ENCODE assay signal across 8 cellular contexts in genomic region chr7:70856889-70857511, GRCh38.
DNase-seq lines count a peak whose midpoint lies in the region; ATAC-seq, FAIRE-seq and TF ChIP-seq lines count a peak whose summit lies in the region.

No MANE protein-coding gene starts in this region.

- H4K20me1 ChIP-seq in Loucy (ENCODE audit: insufficient read depth, low read length, poor library complexity, severe bottlenecking), result no peaks in the 10 kb centered on the region
- no peaks in the 10 kb centered on the region for H4K20me1 ChIP-seq in SK-N-SH (ENCODE audit: insufficient read depth)

- peak; percentile 41 for ATAC-seq in sciatic nerve
- ATAC-seq in HG02973 (IDR thresholded peaks at IDR 0.05; ENCODE audit: unreplicated experiment), result no peak

- POLR2A ChIA-PET in SK-N-SH (lab: Yijun Ruan, JAX), result no interaction called here

- peak; percentile 24 for DNase-seq in EL
- DNase-seq in SK-N-SH, result peak; percentile 71
- peak; percentile 63 to 90 (median 75) for DNase-seq in adrenal gland
- DNase-seq in hepatic stellate cell (ENCODE audit: low spot score), result peak; percentile 37
- DNase-seq in sciatic nerve (ENCODE audit: low spot score), result peak; percentile 89
- DNase-seq in GM12892 (ENCODE audit: insufficient read length), result no peak

- no peak overlapping the region for H3K27ac ChIP-seq in SK-N-SH (ENCODE audit: low read depth in 2 of 2, low read length in 1 of 2)
- H3K27ac ChIP-seq in adrenal gland, result no peak overlapping the region

- H3K4me3 ChIP-seq in Loucy (ENCODE audit: low read length, poor library complexity, severe bottlenecking) (no peak overlapping the region), SK-N-SH (ENCODE audit: low read depth in 2 of 2, low read length in 1 of 2) (no peak overlapping the region), adrenal gland (no peak overlapping the region)

- H2AFZ ChIP-seq in Loucy (ENCODE audit: low read length) (no peak overlapping the region), SK-N-SH (ENCODE audit: low read depth) (no peak overlapping the region)

- H3K36me3 ChIP-seq in Loucy (ENCODE audit: insufficient read depth, low read length), result no peaks in the 10 kb centered on the region
- H3K36me3 ChIP-seq in SK-N-SH (replicated peaks in 1 of 2; ENCODE audit: control insufficient read depth in 1 of 2, insufficient read depth in 2 of 2, low read length in 1 of 2), result no peaks in the 10 kb centered on the region
- no peaks in the 10 kb centered on the region for H3K36me3 ChIP-seq in adrenal gland (replicated peaks in 1 of 2)

- peak; percentile 94 for TF ChIP-seq CTCF in Loucy (conservative IDR thresholded peaks at IDR 0.05; ENCODE audit: low read length)
- TF ChIP-seq CTCF in SK-N-SH (IDR thresholded peaks at IDR 0.05), result peak; percentile 99
- TF ChIP-seq CTCF in adrenal gland (IDR thresholded peaks at IDR 0.05), result peak; percentile 76 to 99 (median 86)

- H3K79me2 ChIP-seq in Loucy (ENCODE audit: insufficient read depth, low read length) (no peaks in the 10 kb centered on the region), SK-N-SH (ENCODE audit: insufficient read depth) (no peaks in the 10 kb centered on the region)

- no peak for TF ChIP-seq EP300 in SK-N-SH (IDR thresholded peaks at IDR 0.05; ENCODE audit: borderline replicate concordance in 1 of 2, low read depth in 1 of 2, low read length in 1 of 2)

- CTCF ChIA-PET in SK-N-SH (lab: Yijun Ruan, JAX), result interaction anchor here (0.6 to 8.7 kb wide), 25 partner anchors 8 to 1189 kb away, joined by 3 to 141 read pairs (median 4); no protein-coding TSS in a partner anchor

- no peaks in the 10 kb centered on the region for H3K4me1 ChIP-seq in Loucy (ENCODE audit: insufficient read depth, low read length, poor library complexity, severe bottlenecking)
- no peaks in the 10 kb centered on the region for H3K4me1 ChIP-seq in SK-N-SH (ENCODE audit: control insufficient read depth in 1 of 2, insufficient read depth in 2 of 2, low read depth in 1 of 2, low read length in 1 of 2)
- no peaks in the 10 kb centered on the region for H3K4me1 ChIP-seq in adrenal gland (replicated peaks in 1 of 2)

- intact Hi-C loops in adrenal gland (cut with DNase I), result loop anchor here (5.0 to 10.0 kb wide), 2 partner anchors 658 to 875 kb away; no protein-coding TSS in a partner anchor
- intact Hi-C loops in sciatic nerve (cut with DNase I), result loop anchor here (5.0 kb wide), 1 partner anchor 875 kb away; no protein-coding TSS in a partner anchor

- no peaks in the 10 kb centered on the region for H3K9me2 ChIP-seq in Loucy (replicated peaks; ENCODE audit: low read depth, low read length)
- H3K9me2 ChIP-seq in SK-N-SH, result no peaks in the 10 kb centered on the region

- H3F3A ChIP-seq in Loucy (ENCODE audit: low read depth) (no peaks in the 10 kb centered on the region), SK-N-SH (replicated peaks; ENCODE audit: insufficient read depth) (no peaks in the 10 kb centered on the region)

- no peak for FAIRE-seq in GM12892 (lab: Jason Lieb, UNC)

- no peak for TF ChIP-seq POLR2A in adrenal gland (IDR thresholded peaks at IDR 0.05)
- no peak for TF ChIP-seq POLR2A in GM12892 (IDR thresholded peaks at IDR 0.05; ENCODE audit: low read depth, low read length)

- TF ChIP-seq RAD21 in SK-N-SH (IDR thresholded peaks at IDR 0.05; ENCODE audit: low read length), result peak; percentile 91

- H3K27me3 ChIP-seq in Loucy (ENCODE audit: insufficient read depth, low read length, poor library complexity, severe bottlenecking) (no peaks in the 10 kb centered on the region), SK-N-SH (ENCODE audit: insufficient read depth) (no peaks in the 10 kb centered on the region), adrenal gland (no peaks in the 10 kb centered on the region)

- H3K4me2 ChIP-seq in Loucy (ENCODE audit: low read depth, low read length, poor library complexity, severe bottlenecking), result no peak overlapping the region
- no peak overlapping the region for H3K4me2 ChIP-seq in SK-N-SH

- H3K9me3 ChIP-seq in Loucy (ENCODE audit: insufficient read depth, low read depth, low read length) (no peaks in the 10 kb centered on the region), SK-N-SH (no peaks in the 10 kb centered on the region), adrenal gland (replicated peaks in 1 of 3) (no peaks in the 10 kb centered on the region)

- H3K9ac ChIP-seq in Loucy (ENCODE audit: low read depth, low read length, poor library complexity, severe bottlenecking), result no peak overlapping the region
- no peak overlapping the region for H3K9ac ChIP-seq in SK-N-SH

- WGBS in SK-N-SH (ENCODE audit: low lambda C conversion rate), result 1% methylated on average over 4 of the region's 4 CpGs
- whole genome bisulfite sequencing in adrenal gland, 4 donors, result 5 to 20% (median 9%) methylated on average over 4 of the region's 4 CpGs

TF ChIP-seq in SK-N-SH, 30 proteins besides CTCF, POLR2A, EP300 and RAD21:
- TF ChIP-seq TAF1 (IDR thresholded peaks at IDR 0.05; ENCODE audit: borderline replicate concordance, low read depth, low read length) (no peak), RCOR1 (IDR thresholded peaks at IDR 0.05; ENCODE audit: low read length) (no peak), MEF2A (IDR thresholded peaks at IDR 0.05; ENCODE audit: borderline replicate concordance, low read depth) (no peak), PBX3 (IDR thresholded peaks at IDR 0.05) (no peak), ELF1 (IDR thresholded peaks at IDR 0.05) (no peak), SIN3A (IDR thresholded peaks at IDR 0.05; ENCODE audit: borderline replicate concordance, low read depth, low read length) (no peak), SMC3 (IDR thresholded peaks at IDR 0.05; ENCODE audit: low read depth, low read length) (peak; percentile 80)
- TF ChIP-seq, protein P1, sequence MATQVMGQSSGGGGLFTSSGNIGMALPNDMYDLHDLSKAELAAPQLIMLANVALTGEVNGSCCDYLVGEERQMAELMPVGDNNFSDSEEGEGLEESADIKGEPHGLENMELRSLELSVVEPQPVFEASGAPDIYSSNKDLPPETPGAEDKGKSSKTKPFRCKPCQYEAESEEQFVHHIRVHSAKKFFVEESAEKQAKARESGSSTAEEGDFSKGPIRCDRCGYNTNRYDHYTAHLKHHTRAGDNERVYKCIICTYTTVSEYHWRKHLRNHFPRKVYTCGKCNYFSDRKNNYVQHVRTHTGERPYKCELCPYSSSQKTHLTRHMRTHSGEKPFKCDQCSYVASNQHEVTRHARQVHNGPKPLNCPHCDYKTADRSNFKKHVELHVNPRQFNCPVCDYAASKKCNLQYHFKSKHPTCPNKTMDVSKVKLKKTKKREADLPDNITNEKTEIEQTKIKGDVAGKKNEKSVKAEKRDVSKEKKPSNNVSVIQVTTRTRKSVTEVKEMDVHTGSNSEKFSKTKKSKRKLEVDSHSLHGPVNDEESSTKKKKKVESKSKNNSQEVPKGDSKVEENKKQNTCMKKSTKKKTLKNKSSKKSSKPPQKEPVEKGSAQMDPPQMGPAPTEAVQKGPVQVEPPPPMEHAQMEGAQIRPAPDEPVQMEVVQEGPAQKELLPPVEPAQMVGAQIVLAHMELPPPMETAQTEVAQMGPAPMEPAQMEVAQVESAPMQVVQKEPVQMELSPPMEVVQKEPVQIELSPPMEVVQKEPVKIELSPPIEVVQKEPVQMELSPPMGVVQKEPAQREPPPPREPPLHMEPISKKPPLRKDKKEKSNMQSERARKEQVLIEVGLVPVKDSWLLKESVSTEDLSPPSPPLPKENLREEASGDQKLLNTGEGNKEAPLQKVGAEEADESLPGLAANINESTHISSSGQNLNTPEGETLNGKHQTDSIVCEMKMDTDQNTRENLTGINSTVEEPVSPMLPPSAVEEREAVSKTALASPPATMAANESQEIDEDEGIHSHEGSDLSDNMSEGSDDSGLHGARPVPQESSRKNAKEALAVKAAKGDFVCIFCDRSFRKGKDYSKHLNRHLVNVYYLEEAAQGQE (IDR thresholded peaks at IDR 0.05; ENCODE audit: low read depth, low read length), result no peak
